Comparison of ENCODE assay signal across 8 cellular contexts in the genomic region with DNA sequence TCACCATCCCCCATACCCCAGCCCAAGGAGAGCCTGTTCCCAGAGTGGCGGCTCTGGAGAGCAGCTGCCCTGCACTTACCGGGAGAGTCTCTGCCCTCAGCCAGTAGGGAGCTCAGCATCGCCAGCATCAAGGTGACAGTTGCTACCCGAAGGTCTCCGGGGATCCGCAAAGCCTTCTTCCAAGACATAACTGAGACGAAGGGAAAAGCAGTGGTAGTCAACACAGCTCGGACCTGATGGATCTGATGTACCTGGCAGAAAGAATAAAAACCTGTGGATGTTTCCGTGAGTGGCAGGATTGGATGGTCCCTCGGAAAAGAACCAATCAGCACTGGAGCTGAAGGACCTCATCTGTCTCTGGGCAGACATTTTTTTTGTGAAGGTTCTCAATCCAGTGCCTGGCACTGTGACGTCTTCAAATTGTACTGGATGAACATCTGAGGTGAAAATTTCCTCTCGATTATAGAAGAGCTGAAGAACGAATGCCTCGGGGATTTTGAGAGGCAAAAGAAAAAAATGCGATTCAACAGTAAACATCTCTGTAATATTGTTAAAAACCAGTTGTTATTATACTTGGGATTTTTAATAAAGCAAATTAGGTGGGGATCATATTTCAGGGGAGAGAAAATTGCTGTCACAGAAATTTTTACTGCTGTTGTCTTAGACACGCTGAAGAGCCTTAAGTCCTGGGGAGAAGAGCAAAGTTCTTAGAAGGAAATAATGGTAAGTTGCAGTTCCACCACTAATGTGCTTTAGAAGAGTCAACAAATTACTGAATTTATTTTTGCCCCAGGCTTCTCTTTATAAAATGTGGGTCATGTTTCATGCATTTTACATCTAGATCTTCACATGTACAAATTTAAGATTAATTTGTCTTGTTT. TPM values are rescaled to one million over a fixed set of nuclear protein-coding genes. Genes with fewer than 3 reads are reported as not detected.
A peak's percentile ranks its signal among the peaks of the same experiment; 100 is the strongest.
DNase-seq lines count a peak whose midpoint lies in the region; ATAC-seq, FAIRE-seq and TF ChIP-seq lines count a peak whose summit lies in the region.

A gene (minus strand): TSS at position 238 of the 881 bp plus-strand sequence. CDS start 50 bp downstream, at position 188.

- intact Hi-C loops in endothelial cell of umbilical vein (cut with micrococcal nuclease), result no loop called here
- intact Hi-C loops in naive thymus-derived CD4-positive, alpha-beta T cell (cut with micrococcal nuclease), result loop anchor here in 1 of 2 donors (5.0 kb wide), 1 partner anchor 59 kb away; no protein-coding TSS in a partner anchor

- H3K4me2 ChIP-seq in Karpas-422 (ENCODE audit: low read depth, low read length, poor library complexity, severe bottlenecking) (peak within 1 kb of the TSS; percentile 73), endothelial cell of umbilical vein (ENCODE audit: insufficient read depth, low read length) (no peak within 1 kb of the TSS)

- H3K27ac ChIP-seq in Karpas-422 (ENCODE audit: low read length) (peak within 1 kb of the TSS; percentile 86), endothelial cell of umbilical vein (ENCODE audit: insufficient read depth, low read depth, low read length) (no peak within 1 kb of the TSS)
- H3K27ac ChIP-seq in naive thymus-derived CD4-positive, alpha-beta T cell (ENCODE audit: low read depth, low read length), result peak within 1 kb of the TSS; percentile 45

- peaks cover 0 to 2% (median under 1%) of the 10 kb centered on the region in 11 donors for H3K9me3 Mint-ChIP-seq in naive thymus-derived CD4-positive, alpha-beta T cell

- H3K4me3 ChIP-seq in Karpas-422 (ENCODE audit: low read length), result peak within 1 kb of the TSS; percentile 83
- no peak within 1 kb of the TSS for H3K4me3 ChIP-seq in endothelial cell of umbilical vein (replicated peaks in 1 of 3; ENCODE audit: insufficient read depth in 1 of 3, low read depth in 1 of 3, low read length in 3 of 3)
- H3K4me3 ChIP-seq in naive thymus-derived CD4-positive, alpha-beta T cell (ENCODE audit: low read length), result peak within 1 kb of the TSS; percentile 63

- dilution Hi-C loops in endothelial cell of umbilical vein (cut with MboI; ENCODE audit: extremely low pct_ligation_motif_present, low sequenced_read_pairs), result no loop called here

- H3K4me3 Mint-ChIP-seq in naive thymus-derived CD4-positive, alpha-beta T cell, result peak within 1 kb of the TSS; percentile 45 to 88 (median 75)

- no peaks in the 10 kb centered on the region for H3K9me1 ChIP-seq in endothelial cell of umbilical vein (replicated peaks; ENCODE audit: control insufficient read depth, extremely low read depth, insufficient read depth, low read length)

- peaks cover 21 to 48% (median 40%) of the 10 kb centered on the region in 7 donors for H3K4me1 Mint-ChIP-seq in naive thymus-derived CD4-positive, alpha-beta T cell

- ATAC-seq in GM21515 (IDR thresholded peaks at IDR 0.05; ENCODE audit: unreplicated experiment) (peak; percentile 69), HG03432 (IDR thresholded peaks at IDR 0.05; ENCODE audit: unreplicated experiment) (no peak)
- ATAC-seq in naive thymus-derived CD4-positive, alpha-beta T cell, result peak; percentile 90

- H3K27me3 Mint-ChIP-seq in naive thymus-derived CD4-positive, alpha-beta T cell, result peaks cover 12 to 62% (median 24%) of the 10 kb centered on the region in 5 donors

- POLR2A ChIA-PET in endothelial cell of umbilical vein (lab: Charles Lee), result no interaction called here
- POLR2A ChIA-PET in naive thymus-derived CD4-positive, alpha-beta T cell (lab: Charles Lee), result no interaction called here

- no peaks in the 10 kb centered on the region for H3K27me3 ChIP-seq in Karpas-422 (ENCODE audit: low read length)
- H3K27me3 ChIP-seq in endothelial cell of umbilical vein (ENCODE audit: control insufficient read depth in 2 of 2, insufficient read depth in 2 of 2, low read length in 2 of 2), result peaks cover 1 to 12% of the 10 kb centered on the region in 2 experiments
- no peaks in the 10 kb centered on the region for H3K27me3 ChIP-seq in naive thymus-derived CD4-positive, alpha-beta T cell (ENCODE audit: control insufficient read depth in 2 of 2, insufficient read depth in 2 of 2, low read length in 2 of 2)

- H3K36me3 Mint-ChIP-seq in naive thymus-derived CD4-positive, alpha-beta T cell, result peaks cover 0 to 9% (median 0%) of the 10 kb centered on the region in 5 donors

- H3K9me2 ChIP-seq in Karpas-422 (replicated peaks; ENCODE audit: insufficient read depth, low read length), result no peaks in the 10 kb centered on the region

- CTCF ChIA-PET in endothelial cell of umbilical vein (lab: Charles Lee), result no interaction called here
- CTCF ChIA-PET in naive thymus-derived CD4-positive, alpha-beta T cell (lab: Charles Lee), result interaction anchor here (0.6 kb wide), 1 partner anchor 18 kb away, joined by 3 read pairs; no protein-coding TSS in a partner anchor

- TF ChIP-seq CTCF in GM10266 (IDR thresholded peaks at IDR 0.05; ENCODE audit: control insufficient read depth, insufficient read depth, low read depth, missing control alignments), result no peak
- no peak for TF ChIP-seq CTCF in endothelial cell of umbilical vein (IDR thresholded peaks at IDR 0.05; ENCODE audit: extremely low read depth in 1 of 2, insufficient read depth in 1 of 2, low read depth in 1 of 2, low read length in 2 of 2)

- no peak for TF ChIP-seq POLR2A in endothelial cell of umbilical vein (IDR thresholded peaks at IDR 0.05; ENCODE audit: low read depth, low read length)

- H3K79me2 ChIP-seq in Karpas-422 (ENCODE audit: low read length) (peaks cover 13% of the 10 kb centered on the region), endothelial cell of umbilical vein (ENCODE audit: control insufficient read depth, insufficient read depth, low read length) (no peaks in the 10 kb centered on the region)

- no TSS peak for BruUV-seq in endothelial cell of umbilical vein (replicated peaks; lab: Mats Ljungman, UMichigan)

- peak; percentile 81 for DNase-seq in GM10266 (ENCODE audit: extremely low spot score)
- DNase-seq in Karpas-422, result peak; percentile 94
- peak; percentile 10 to 18 for DNase-seq in activated CD4-positive, alpha-beta T cell treated with anti-CD3 and anti-CD28 coated beads, Interleukin-2, amount 50 U/mL, for 48 hours
- peak; percentile 30 for DNase-seq in endothelial cell of umbilical vein (ENCODE audit: low read depth, low spot score)
- peak in 5 of 9 donors; percentile 49 to 67 (median 61) for DNase-seq in naive thymus-derived CD4-positive, alpha-beta T cell
- no peak for DNase-seq in cortex of kidney (lab: John Stamatoyannopoulos, UW)

- H3K9me3 ChIP-seq in Karpas-422 (ENCODE audit: low read length) (no peaks in the 10 kb centered on the region), endothelial cell of umbilical vein (replicated peaks; ENCODE audit: control insufficient read depth, insufficient read depth, low read length) (no peaks in the 10 kb centered on the region)
- no peaks in the 10 kb centered on the region for H3K9me3 ChIP-seq in naive thymus-derived CD4-positive, alpha-beta T cell (ENCODE audit: control insufficient read depth in 2 of 3, low read length in 3 of 3)

- no peak within 1 kb of the TSS for H2AFZ ChIP-seq in Karpas-422 (ENCODE audit: low read length)
- H2AFZ ChIP-seq in endothelial cell of umbilical vein (ENCODE audit: low read depth, low read length), result no peak within 1 kb of the TSS

- FAIRE-seq in endothelial cell of umbilical vein (lab: Jason Lieb, UNC), result no peak

- H3K4me1 ChIP-seq in Karpas-422 (ENCODE audit: low read length), result peaks cover 33% of the 10 kb centered on the region
- H3K4me1 ChIP-seq in endothelial cell of umbilical vein (ENCODE audit: control insufficient read depth, extremely low read depth, insufficient read depth, low read length), result no peaks in the 10 kb centered on the region
- peaks cover 11% of the 10 kb centered on the region in 2 donors for H3K4me1 ChIP-seq in naive thymus-derived CD4-positive, alpha-beta T cell (ENCODE audit: control insufficient read depth in 2 of 2, insufficient read depth in 2 of 2, low read length in 2 of 2)

- peak within 1 kb of the TSS in 6 of 9 donors; percentile 47 to 86 (median 68) for H3K27ac Mint-ChIP-seq in naive thymus-derived CD4-positive, alpha-beta T cell

- H3K36me3 ChIP-seq in Karpas-422 (ENCODE audit: insufficient read depth, low read length) (no peaks in the 10 kb centered on the region), endothelial cell of umbilical vein (ENCODE audit: control insufficient read depth in 2 of 2, extremely low read depth in 1 of 2, insufficient read depth in 2 of 2, low read length in 2 of 2) (no peaks in the 10 kb centered on the region)
- no peaks in the 10 kb centered on the region for H3K36me3 ChIP-seq in naive thymus-derived CD4-positive, alpha-beta T cell (ENCODE audit: control insufficient read depth in 2 of 3, insufficient read depth in 3 of 3, low read length in 3 of 3)

- H4K20me1 ChIP-seq in Karpas-422 (ENCODE audit: insufficient read depth, low read depth, low read length), result no peaks in the 10 kb centered on the region
- H4K20me1 ChIP-seq in endothelial cell of umbilical vein (replicated peaks; ENCODE audit: control insufficient read depth, extremely low read depth, insufficient read depth, low read length), result no peaks in the 10 kb centered on the region

- H3K9ac ChIP-seq in Karpas-422 (ENCODE audit: low read length) (peak within 1 kb of the TSS; percentile 74), endothelial cell of umbilical vein (replicated peaks; ENCODE audit: extremely low read depth, insufficient read depth, low read length) (no peak within 1 kb of the TSS)

TF ChIP-seq in endothelial cell of umbilical vein, 7 proteins besides CTCF, POLR2A, EP300 and RAD21 (continues in another document):
- TF ChIP-seq JUN (IDR thresholded peaks at IDR 0.05; ENCODE audit: borderline replicate concordance, insufficient read depth, insufficient read length, low read depth) (no peak), GATA2 (IDR thresholded peaks at IDR 0.05; ENCODE audit: insufficient read depth, insufficient read length, low read depth, low read length) (no peak), POLR2AphosphoS5 (IDR thresholded peaks at IDR 0.05; ENCODE audit: insufficient read depth, low read depth, low read length) (no peak), FOS (IDR thresholded peaks at IDR 0.05; ENCODE audit: borderline replicate concordance, insufficient read depth, low read length) (no peak), EZH2 (IDR thresholded peaks at IDR 0.05; ENCODE audit: borderline replicate concordance, low read depth, low read length, severe bottlenecking) (no peak)

RNA-seq across cellular contexts. Expression of the gene that starts here (rescaled TPM):
- total RNA-seq in Karpas-422 (2014; rRNA removed; shearing (Covaris generic); ENCODE audit: low replicate concordance), result 79.1 and 126 TPM in 2 replicates
- not detected in 2 replicates for total RNA-seq in endothelial cell of umbilical vein
- polyA plus RNA-seq in endothelial cell of umbilical vein, result not detected in 2 replicates
- not detected in 2 replicates for polyA plus RNA-seq in endothelial cell of umbilical vein (2011; cell fraction: cytosol; rRNA removed)
- polyA plus RNA-seq in endothelial cell of umbilical vein (2011; cell fraction: nucleus; rRNA removed), result not detected in 2 replicates
- not detected in 2 replicates for polyA plus RNA-seq in endothelial cell of umbilical vein (2012)
- polyA minus RNA-seq in endothelial cell of umbilical vein, result not detected in 2 replicates
- polyA minus RNA-seq in endothelial cell of umbilical vein (2011; cell fraction: cytosol; rRNA and poly(A)+ RNA removed), result not detected
- not detected in 2 replicates for polyA minus RNA-seq in endothelial cell of umbilical vein (2011; cell fraction: nucleus; rRNA and poly(A)+ RNA removed)
- 10 to 100 TPM in 2 of 5 experiments, 1 to 10 TPM in 3; 5.3 to 38.9 (median 9.4) TPM for total RNA-seq in naive thymus-derived CD4-positive, alpha-beta T cell
- polyA plus RNA-seq in naive thymus-derived CD4-positive, alpha-beta T cell, result 1 to 10 TPM; 1.2 to 1.4 TPM

Comparison
In these comparisons a context has a peak if more than half of its experiments do, and no peak if none do; other contexts are left out.
1. Peak in DNase-seq in endothelial cell of umbilical vein; RNA of the gene not detected or under 1 TPM.
2. H3K4me3 ChIP-seq: peak in Karpas-422 (single experiment) and naive thymus-derived CD4-positive, alpha-beta T cell (single experiment); none in endothelial cell of umbilical vein (0 of 3).